ENCODE assay signal across 1 cellular context in the genomic region with DNA sequence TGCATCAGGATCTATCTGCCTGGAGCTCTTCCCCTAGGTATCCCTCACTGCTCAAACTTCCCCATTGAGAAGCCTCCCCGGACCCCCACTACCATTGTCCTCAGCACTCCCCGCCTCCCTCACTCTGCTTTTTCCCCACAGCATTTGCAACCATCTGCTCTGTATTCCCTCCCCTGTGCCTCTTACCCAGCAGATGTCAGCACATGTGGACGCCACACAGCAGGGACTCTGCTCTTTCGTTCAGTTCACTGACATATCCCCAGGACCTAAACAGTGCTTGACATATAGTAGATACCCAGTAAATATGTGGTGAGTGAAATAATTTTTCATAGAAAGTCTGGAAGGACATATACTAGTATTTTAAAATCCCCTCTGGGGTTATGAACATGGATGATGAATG.
TF ChIP-seq lines count a peak whose summit lies in the region.

No MANE protein-coding gene starts in this region.

TF ChIP-seq in GM23338, 12 proteins besides CTCF, POLR2A, EP300 and RAD21:
- TF ChIP-seq EZH2 (IDR thresholded peaks at IDR 0.05; ENCODE audit: low read depth, unreplicated experiment) (no peak), NANOG (IDR thresholded peaks at IDR 0.05; ENCODE audit: borderline replicate concordance) (no peak), STAT1 (IDR thresholded peaks at IDR 0.05; ENCODE audit: unreplicated experiment) (no peak), POLR2AphosphoS5 (IDR thresholded peaks at IDR 0.05; ENCODE audit: low read depth) (no peak), CREB1 (CRISPR knock-in tag; IDR thresholded peaks at IDR 0.05; ENCODE audit: low read depth) (no peak), ZNF114 (CRISPR knock-in tag; IDR thresholded peaks at IDR 0.05) (no peak), REST (IDR thresholded peaks at IDR 0.05; ENCODE audit: unreplicated experiment) (no peak), JUNB (IDR thresholded peaks at IDR 0.05; ENCODE audit: unreplicated experiment) (no peak), EZH2phosphoT487 (IDR thresholded peaks at IDR 0.05; ENCODE audit: unreplicated experiment) (no peak), ZNF331 (CRISPR knock-in tag; IDR thresholded peaks at IDR 0.05; ENCODE audit: low read depth) (no peak), ETS1 (IDR thresholded peaks at IDR 0.05) (no peak)
- TF ChIP-seq, protein P1, sequence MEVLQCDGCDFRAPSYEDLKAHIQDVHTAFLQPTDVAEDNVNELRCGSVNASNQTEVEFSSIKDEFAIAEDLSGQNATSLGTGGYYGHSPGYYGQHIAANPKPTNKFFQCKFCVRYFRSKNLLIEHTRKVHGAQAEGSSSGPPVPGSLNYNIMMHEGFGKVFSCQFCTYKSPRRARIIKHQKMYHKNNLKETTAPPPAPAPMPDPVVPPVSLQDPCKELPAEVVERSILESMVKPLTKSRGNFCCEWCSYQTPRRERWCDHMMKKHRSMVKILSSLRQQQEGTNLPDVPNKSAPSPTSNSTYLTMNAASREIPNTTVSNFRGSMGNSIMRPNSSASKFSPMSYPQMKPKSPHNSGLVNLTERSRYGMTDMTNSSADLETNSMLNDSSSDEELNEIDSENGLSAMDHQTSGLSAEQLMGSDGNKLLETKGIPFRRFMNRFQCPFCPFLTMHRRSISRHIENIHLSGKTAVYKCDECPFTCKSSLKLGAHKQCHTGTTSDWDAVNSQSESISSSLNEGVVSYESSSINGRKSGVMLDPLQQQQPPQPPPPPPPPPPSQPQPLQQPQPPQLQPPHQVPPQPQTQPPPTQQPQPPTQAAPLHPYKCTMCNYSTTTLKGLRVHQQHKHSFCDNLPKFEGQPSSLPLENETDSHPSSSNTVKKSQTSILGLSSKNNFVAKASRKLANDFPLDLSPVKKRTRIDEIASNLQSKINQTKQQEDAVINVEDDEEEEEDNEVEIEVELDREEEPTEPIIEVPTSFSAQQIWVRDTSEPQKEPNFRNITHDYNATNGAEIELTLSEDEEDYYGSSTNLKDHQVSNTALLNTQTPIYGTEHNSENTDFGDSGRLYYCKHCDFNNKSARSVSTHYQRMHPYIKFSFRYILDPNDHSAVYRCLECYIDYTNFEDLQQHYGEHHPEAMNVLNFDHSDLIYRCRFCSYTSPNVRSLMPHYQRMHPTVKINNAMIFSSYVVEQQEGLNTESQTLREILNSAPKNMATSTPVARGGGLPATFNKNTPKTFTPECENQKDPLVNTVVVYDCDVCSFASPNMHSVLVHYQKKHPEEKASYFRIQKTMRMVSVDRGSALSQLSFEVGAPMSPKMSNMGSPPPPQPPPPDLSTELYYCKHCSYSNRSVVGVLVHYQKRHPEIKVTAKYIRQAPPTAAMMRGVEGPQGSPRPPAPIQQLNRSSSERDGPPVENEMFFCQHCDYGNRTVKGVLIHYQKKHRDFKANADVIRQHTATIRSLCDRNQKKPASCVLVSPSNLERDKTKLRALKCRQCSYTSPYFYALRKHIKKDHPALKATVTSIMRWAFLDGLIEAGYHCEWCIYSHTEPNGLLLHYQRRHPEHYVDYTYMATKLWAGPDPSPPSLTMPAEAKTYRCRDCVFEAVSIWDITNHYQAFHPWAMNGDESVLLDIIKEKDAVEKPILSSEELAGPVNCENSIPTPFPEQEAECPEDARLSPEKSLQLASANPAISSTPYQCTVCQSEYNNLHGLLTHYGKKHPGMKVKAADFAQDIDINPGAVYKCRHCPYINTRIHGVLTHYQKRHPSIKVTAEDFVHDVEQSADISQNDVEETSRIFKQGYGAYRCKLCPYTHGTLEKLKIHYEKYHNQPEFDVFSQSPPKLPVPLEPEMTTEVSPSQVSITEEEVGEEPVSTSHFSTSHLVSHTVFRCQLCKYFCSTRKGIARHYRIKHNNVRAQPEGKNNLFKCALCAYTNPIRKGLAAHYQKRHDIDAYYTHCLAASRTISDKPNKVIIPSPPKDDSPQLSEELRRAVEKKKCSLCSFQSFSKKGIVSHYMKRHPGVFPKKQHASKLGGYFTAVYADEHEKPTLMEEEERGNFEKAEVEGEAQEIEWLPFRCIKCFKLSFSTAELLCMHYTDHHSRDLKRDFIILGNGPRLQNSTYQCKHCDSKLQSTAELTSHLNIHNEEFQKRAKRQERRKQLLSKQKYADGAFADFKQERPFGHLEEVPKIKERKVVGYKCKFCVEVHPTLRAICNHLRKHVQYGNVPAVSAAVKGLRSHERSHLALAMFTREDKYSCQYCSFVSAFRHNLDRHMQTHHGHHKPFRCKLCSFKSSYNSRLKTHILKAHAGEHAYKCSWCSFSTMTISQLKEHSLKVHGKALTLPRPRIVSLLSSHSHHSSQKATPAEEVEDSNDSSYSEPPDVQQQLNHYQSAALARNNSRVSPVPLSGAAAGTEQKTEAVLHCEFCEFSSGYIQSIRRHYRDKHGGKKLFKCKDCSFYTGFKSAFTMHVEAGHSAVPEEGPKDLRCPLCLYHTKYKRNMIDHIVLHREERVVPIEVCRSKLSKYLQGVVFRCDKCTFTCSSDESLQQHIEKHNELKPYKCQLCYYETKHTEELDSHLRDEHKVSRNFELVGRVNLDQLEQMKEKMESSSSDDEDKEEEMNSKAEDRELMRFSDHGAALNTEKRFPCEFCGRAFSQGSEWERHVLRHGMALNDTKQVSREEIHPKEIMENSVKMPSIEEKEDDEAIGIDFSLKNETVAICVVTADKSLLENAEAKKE (CRISPR knock-in tag; IDR thresholded peaks at IDR 0.05) = no peak
TF ChIP-seq in GM23338: peak in this region for 0.
